12 cellular contexts compared by ENCODE assay signal in genomic region chr2:230203110-230203676, GRCh38. TPM values are rescaled to one million over a fixed set of nuclear protein-coding genes. Genes with fewer than 3 reads are reported as not detected.
A peak's percentile ranks its signal among the peaks of the same experiment; 100 is the strongest.
DNase-seq lines count a peak whose midpoint lies in the region; ATAC-seq, FAIRE-seq and TF ChIP-seq lines count a peak whose summit lies in the region.
"Had no signal": no experiment of that assay in that cellular context is flagged by ENCODE, and none has a peak within 500 bp of the region (broad histone marks: within the 10 kb centered on the region; RNA-seq: fewer than 3 reads in every experiment).

No MANE protein-coding gene starts in this region.

- TF ChIP-seq CTCF in GM06990 (IDR thresholded peaks at IDR 0.05; ENCODE audit: insufficient read depth, low read length, poor library complexity, severe bottlenecking): no peak
- no peak for TF ChIP-seq CTCF in activated B cell treated with CpG ODN at 0.5 μM for 24 hours (IDR thresholded peaks at IDR 0.05)
- no peak for TF ChIP-seq CTCF in gastroesophageal sphincter (IDR thresholded peaks at IDR 0.05)

- peaks cover 0 to 1% (median 0%) of the 10 kb centered on the region in 3 donors for H3K9me3 ChIP-seq in gastroesophageal sphincter
- H3K9me3 ChIP-seq: right lobe of liver had no signal

- H3K9me3 Mint-ChIP-seq in activated B cell treated with CpG ODN at 0.5 μM for 24 hours: no peaks in the 10 kb centered on the region

- H3K4me1 Mint-ChIP-seq in activated B cell treated with CpG ODN at 0.5 μM for 24 hours: peaks cover 42% of the 10 kb centered on the region

- no peak overlapping the region for H3K4me3 ChIP-seq in GM06990 (replicated peaks; ENCODE audit: low read depth, low read length)
- H3K4me3 ChIP-seq in gastroesophageal sphincter: no peak overlapping the region
- H3K4me3 ChIP-seq: right lobe of liver had no signal

- CTCF ChIA-PET in activated B cell treated with CpG ODN at 0.5 μM for 24 hours (lab: Charles Lee): interaction anchor here (0.6 to 2.8 kb wide), 48 partner anchors 10 to 595 kb away, joined by 3 to 17 read pairs (median 4); partner anchors contain the start of genes SP100, SP110, SP140 and SP140L

- DNase-seq in GM06990 (ENCODE audit: extremely low read depth, insufficient read length): peak; percentile 85
- DNase-seq in GM19239 (ENCODE audit: insufficient read length, low spot score): peak; percentile 44
- DNase-seq in activated B cell treated with CpG ODN at 0.5 μM for 24 hours: peak; percentile 67
- no peak for DNase-seq in NCI-H2171 (lab: John Stamatoyannopoulos, UW)
- no peak for DNase-seq in NCI-H2029 (lab: John Stamatoyannopoulos, UW)
- no peak for DNase-seq in NCI-H82 (lab: John Stamatoyannopoulos, UW)
- DNase-seq: DMS79 treated with DMSO at 0.1 percent for 48 hours; effector CD4-positive, alpha-beta T cell; right lobe of liver had no signal

- H3K27ac Mint-ChIP-seq in activated B cell treated with CpG ODN at 0.5 μM for 24 hours: peak overlapping the region; percentile 87

- WGBS in gastroesophageal sphincter (ENCODE audit: low coverage in 1 of 2), 2 donors: 87 to 95% methylated on average over 9 to 13 of the region's 15 CpGs

- TF ChIP-seq POLR2A in gastroesophageal sphincter (IDR thresholded peaks at IDR 0.05): no peak

- H3K4me1 ChIP-seq in gastroesophageal sphincter: no peaks in the 10 kb centered on the region
- H3K4me1 ChIP-seq: right lobe of liver had no signal

- peak; percentile 54 for ATAC-seq in HG03045 (IDR thresholded peaks at IDR 0.05; ENCODE audit: unreplicated experiment)
- peak; percentile 50 for ATAC-seq in activated B cell treated with CpG ODN at 0.5 μM for 24 hours (ENCODE audit: low read depth)
- ATAC-seq in gastroesophageal sphincter: no peak
- ATAC-seq: right lobe of liver had no signal

- H3K27me3 ChIP-seq in GM06990 (replicated peaks; ENCODE audit: control insufficient read depth, insufficient read depth, low read length) (no peaks in the 10 kb centered on the region), gastroesophageal sphincter (no peaks in the 10 kb centered on the region)
- H3K27me3 ChIP-seq: right lobe of liver had no signal

- FAIRE-seq in GM19239 (lab: Jason Lieb, UNC): peak; percentile 99
- FAIRE-seq: islet of Langerhans had no signal

- H3K36me3 Mint-ChIP-seq in activated B cell treated with CpG ODN at 0.5 μM for 24 hours (ENCODE audit: low read depth): peaks cover 73% of the 10 kb centered on the region

- POLR2A ChIA-PET in activated B cell treated with CpG ODN at 0.5 μM for 24 hours (lab: Charles Lee): interaction anchor here (0.7 to 12.9 kb wide), 26 partner anchors 15 to 595 kb away, joined by 3 to 268 read pairs (median 8); partner anchors contain the start of genes CAB39, SP110, SP140 and SP140L

- TF ChIP-seq EP300 in gastroesophageal sphincter (IDR thresholded peaks at IDR 0.05): no peak

- no peak overlapping the region for H3K27ac ChIP-seq in gastroesophageal sphincter
- H3K27ac ChIP-seq: right lobe of liver had no signal

- H3K27me3 Mint-ChIP-seq in activated B cell treated with CpG ODN at 0.5 μM for 24 hours: no peaks in the 10 kb centered on the region

- peak overlapping the region; percentile 76 for H3K4me3 Mint-ChIP-seq in activated B cell treated with CpG ODN at 0.5 μM for 24 hours

- intact Hi-C loops in activated B cell treated with CpG ODN at 0.5 μM for 24 hours (cut with micrococcal nuclease): loop anchor here (1.0 to 2.0 kb wide), 10 partner anchors 31 to 595 kb away; partner anchors contain the start of genes CAB39 and SP100

- H3K36me3 ChIP-seq in GM06990 (ENCODE audit: control insufficient read depth, insufficient read depth, low read length) (peaks cover 15% of the 10 kb centered on the region), gastroesophageal sphincter (peaks cover 4 to 98% of the 10 kb centered on the region in 2 donors)

RNA-seq across cellular contexts. Expression of gene SP110, which starts 16.6 kb away (rescaled TPM):
- total RNA-seq in activated B cell treated with CpG ODN at 0.5 μM for 24 hours (139 and 147 TPM in 2 replicates), gastroesophageal sphincter (10 to 100 TPM; 16.3 to 37.5 (median 19.2) TPM)

RNA-seq across cellular contexts. Expression of gene SP140, which starts 22.3 kb away (rescaled TPM):
- 295 and 330 TPM in 2 replicates for total RNA-seq in activated B cell treated with CpG ODN at 0.5 μM for 24 hours
- total RNA-seq in gastroesophageal sphincter: 1 to 10 TPM in 2 of 4 donors, under 1 TPM in 1, not detected in 1; 0.92 to 2.3 (median 2.0) TPM

Comparison
In these comparisons a context has a peak if more than half of its experiments do, and no peak if none do; other contexts are left out.
1. DNase-seq: peak in GM06990 (single experiment), GM19239 (single experiment) and activated B cell treated with CpG ODN at 0.5 μM for 24 hours (single experiment); none in NCI-H2171 (single experiment), NCI-H2029 (single experiment) and NCI-H82 (single experiment).
2. RNA of gene SP140, which starts 22.3 kb away (total RNA-seq): 295 to 330 TPM in activated B cell treated with CpG ODN at 0.5 μM for 24 hours; 0.92 to 2.3 TPM in gastroesophageal sphincter; every median in the first group is over 10 times any median in the second.